ENCODE assay signal across 12 cellular contexts in genomic region chr3:129112308-129113052, GRCh38. TPM values are rescaled to one million over a fixed set of nuclear protein-coding genes. Genes with fewer than 3 reads are reported as not detected.
A peak's percentile ranks its signal among the peaks of the same experiment; 100 is the strongest.
DNase-seq lines count a peak whose midpoint lies in the region; ATAC-seq and TF ChIP-seq lines count a peak whose summit lies in the region.
"Had no signal": no experiment of that assay in that cellular context is flagged by ENCODE, and none has a peak within 500 bp of the region (broad histone marks: within the 10 kb centered on the region; RNA-seq: fewer than 3 reads in every experiment).

No MANE protein-coding gene starts in this region.

- TF ChIP-seq POLR2A in NB4 (IDR thresholded peaks at IDR 0.05; ENCODE audit: extremely low read depth, insufficient read length) (no peak), body of pancreas (IDR thresholded peaks at IDR 0.05) (no peak)

- peak overlapping the region; percentile 44 for H3K27ac ChIP-seq in naive thymus-derived CD4-positive, alpha-beta T cell (ENCODE audit: low read depth, low read length)
- no peak overlapping the region for H3K27ac ChIP-seq in body of pancreas
- H3K27ac ChIP-seq: left lung had no signal

- intact Hi-C loops in activated CD4-positive, alpha-beta T cell treated with anti-CD3 and anti-CD28 coated beads for 36 hours (cut with DNase I, micrococcal nuclease) = no loop called here
- intact Hi-C loops in naive thymus-derived CD4-positive, alpha-beta T cell (cut with micrococcal nuclease) = loop anchor here in 1 of 2 donors (1.0 kb wide), 2 partner anchors 8 to 12 kb away; no protein-coding TSS in a partner anchor
- intact Hi-C loops in body of pancreas (cut with DNase I) = no loop called here

- no peaks in the 10 kb centered on the region for H3K9me3 ChIP-seq in naive thymus-derived CD4-positive, alpha-beta T cell (ENCODE audit: control insufficient read depth in 2 of 3, low read length in 3 of 3)
- H3K9me3 ChIP-seq in body of pancreas = no peaks in the 10 kb centered on the region
- H3K9me3 ChIP-seq: A549, left lung had no signal

- H3K36me3 ChIP-seq in naive thymus-derived CD4-positive, alpha-beta T cell (ENCODE audit: control insufficient read depth in 2 of 3, insufficient read depth in 3 of 3, low read length in 3 of 3) = peaks cover 0 to 28% (median under 1%) of the 10 kb centered on the region in 3 experiments
- H3K36me3 ChIP-seq in body of pancreas (replicated peaks in 1 of 2; ENCODE audit: insufficient read depth in 1 of 2, low read depth in 2 of 2) (peaks cover 0 to 3% of the 10 kb centered on the region in 2 donors), H7 (replicated peaks; ENCODE audit: control insufficient read depth, insufficient read depth, low read length) (no peaks in the 10 kb centered on the region; the same call in none of the 2 replicates)

- H3K4me3 ChIP-seq in NB4 (ENCODE audit: low read depth, low read length) = no peak overlapping the region
- H3K4me3 ChIP-seq in naive thymus-derived CD4-positive, alpha-beta T cell (ENCODE audit: low read length) = no peak overlapping the region
- H3K4me3 ChIP-seq in body of pancreas = no peak overlapping the region
- H3K4me3 ChIP-seq in H7 (ENCODE audit: insufficient read depth, low read depth, low read length) = no peak overlapping the region
- H3K4me3 ChIP-seq: A549, left lung had no signal

- peaks cover 69% of the 10 kb centered on the region for H3K36me3 Mint-ChIP-seq in activated CD4-positive, alpha-beta T cell treated with anti-CD3 and anti-CD28 coated beads for 36 hours (ENCODE audit: low read depth)
- peaks cover 32 to 73% of the 10 kb centered on the region in 2 donors for H3K36me3 Mint-ChIP-seq in activated naive CD4-positive, alpha-beta T cell treated with anti-CD3 and anti-CD28 coated beads, Interleukin-2, amount 50 U/mL, for 72 hours
- peaks cover 6 to 51% (median 35%) of the 10 kb centered on the region in 5 donors for H3K36me3 Mint-ChIP-seq in naive thymus-derived CD4-positive, alpha-beta T cell

- H3K4me3 Mint-ChIP-seq in activated CD4-positive, alpha-beta T cell treated with anti-CD3 and anti-CD28 coated beads for 36 hours = peak overlapping the region; percentile 52
- H3K4me3 Mint-ChIP-seq in naive thymus-derived CD4-positive, alpha-beta T cell = peak overlapping the region; percentile 47 to 80 (median 60)
- H3K4me3 Mint-ChIP-seq: IgD-negative memory B cell had no signal

- H3K27me3 ChIP-seq in naive thymus-derived CD4-positive, alpha-beta T cell (ENCODE audit: control insufficient read depth in 2 of 2, insufficient read depth in 2 of 2, low read length in 2 of 2) = no peaks in the 10 kb centered on the region
- H3K27me3 ChIP-seq in body of pancreas (no peaks in the 10 kb centered on the region), H7 (ENCODE audit: control insufficient read depth, insufficient read depth, low read length) (no peaks in the 10 kb centered on the region)
- H3K27me3 ChIP-seq: left lung had no signal

- DNase-seq in activated CD4-positive, alpha-beta T cell treated with anti-CD3 and anti-CD28 coated beads for 36 hours = peak; percentile 82
- no peak for DNase-seq in activated CD4-positive, alpha-beta T cell treated with anti-CD3 and anti-CD28 coated beads, Interleukin-2, amount 50 U/mL, for 4 hours
- DNase-seq in NB4 (ENCODE audit: low read depth) = peak; percentile 89
- DNase-seq in activated naive CD4-positive, alpha-beta T cell treated with anti-CD3 and anti-CD28 coated beads, Interleukin-2, amount 50 U/mL, for 72 hours (ENCODE audit: low spot score in 2 of 2) = peak; percentile 45 to 76
- peak in 3 of 9 donors; percentile 18 to 53 (median 26) for DNase-seq in naive thymus-derived CD4-positive, alpha-beta T cell
- DNase-seq in body of pancreas = no peak
- DNase-seq in H7 = no peak
- DNase-seq: left lung, NCI-H446 had no signal

- peak; percentile 86 for ATAC-seq in activated CD4-positive, alpha-beta T cell treated with anti-CD3 and anti-CD28 coated beads for 36 hours
- ATAC-seq in activated naive CD4-positive, alpha-beta T cell treated with anti-CD3 and anti-CD28 coated beads, Interleukin-2, amount 50 U/mL, for 72 hours = peak; percentile 90 to 94
- peak; percentile 74 for ATAC-seq in naive thymus-derived CD4-positive, alpha-beta T cell
- no peak for ATAC-seq in GM19455 (IDR thresholded peaks at IDR 0.05; ENCODE audit: unreplicated experiment)
- no peak for ATAC-seq in body of pancreas
- ATAC-seq: A549, left lung had no signal

- no peaks in the 10 kb centered on the region for H3K9me3 Mint-ChIP-seq in activated CD4-positive, alpha-beta T cell treated with anti-CD3 and anti-CD28 coated beads for 36 hours (ENCODE audit: low read depth)
- H3K9me3 Mint-ChIP-seq in activated naive CD4-positive, alpha-beta T cell treated with anti-CD3 and anti-CD28 coated beads, Interleukin-2, amount 50 U/mL, for 72 hours = no peaks in the 10 kb centered on the region
- H3K9me3 Mint-ChIP-seq in naive thymus-derived CD4-positive, alpha-beta T cell = no peaks in the 10 kb centered on the region
- H3K9me3 Mint-ChIP-seq: IgD-negative memory B cell had no signal

- peaks cover 8 to 78% of the 10 kb centered on the region in 2 donors for H3K4me1 ChIP-seq in naive thymus-derived CD4-positive, alpha-beta T cell (ENCODE audit: control insufficient read depth in 2 of 2, insufficient read depth in 2 of 2, low read length in 2 of 2)
- H3K4me1 ChIP-seq in body of pancreas = peaks cover 16% of the 10 kb centered on the region

- TF ChIP-seq CTCF in NB4 (IDR thresholded peaks at IDR 0.05; ENCODE audit: low read depth, low read length) (no peak), body of pancreas (IDR thresholded peaks at IDR 0.05) (no peak)

- H3K27ac Mint-ChIP-seq in activated CD4-positive, alpha-beta T cell treated with anti-CD3 and anti-CD28 coated beads for 36 hours = peak overlapping the region; percentile 96
- peak overlapping the region; percentile 96 to 99 for H3K27ac Mint-ChIP-seq in activated naive CD4-positive, alpha-beta T cell treated with anti-CD3 and anti-CD28 coated beads, Interleukin-2, amount 50 U/mL, for 72 hours
- peak overlapping the region; percentile 44 to 97 (median 91) for H3K27ac Mint-ChIP-seq in naive thymus-derived CD4-positive, alpha-beta T cell
- H3K27ac Mint-ChIP-seq: IgD-negative memory B cell had no signal

- POLR2A ChIA-PET in activated CD4-positive, alpha-beta T cell treated with anti-CD3 and anti-CD28 coated beads for 36 hours (lab: Charles Lee) = no interaction called here
- POLR2A ChIA-PET in naive thymus-derived CD4-positive, alpha-beta T cell (lab: Charles Lee) = interaction anchor here (0.5 to 8.6 kb wide), 6 partner anchors 8 to 71 kb away, joined by 3 to 111 read pairs (median 5); partner anchors contain the start of genes CNBP and RAB43

- CTCF ChIA-PET in activated CD4-positive, alpha-beta T cell treated with anti-CD3 and anti-CD28 coated beads for 36 hours (lab: Charles Lee) = interaction anchor here (0.6 to 2.2 kb wide), 4 partner anchors 59 to 817 kb away, joined by 3 to 10 read pairs (median 4); no protein-coding TSS in a partner anchor
- CTCF ChIA-PET in naive thymus-derived CD4-positive, alpha-beta T cell (lab: Charles Lee) = interaction anchor here (1.1 to 1.2 kb wide), 2 partner anchors 95 to 134 kb away, joined by 3 read pairs; no protein-coding TSS in a partner anchor

- H3K27me3 Mint-ChIP-seq in activated CD4-positive, alpha-beta T cell treated with anti-CD3 and anti-CD28 coated beads for 36 hours = no peaks in the 10 kb centered on the region
- no peaks in the 10 kb centered on the region for H3K27me3 Mint-ChIP-seq in naive thymus-derived CD4-positive, alpha-beta T cell
- H3K27me3 Mint-ChIP-seq: IgD-negative memory B cell had no signal

- peaks cover 82% of the 10 kb centered on the region for H3K4me1 Mint-ChIP-seq in activated CD4-positive, alpha-beta T cell treated with anti-CD3 and anti-CD28 coated beads for 36 hours
- peaks cover 45 to 92% (median 81%) of the 10 kb centered on the region in 7 donors for H3K4me1 Mint-ChIP-seq in naive thymus-derived CD4-positive, alpha-beta T cell

- WGBS in body of pancreas, 2 donors = 69 to 86% methylated on average over 3 of the region's 3 CpGs

RNA-seq across cellular contexts. Expression of gene RAB43, which starts 9.1 kb away (rescaled TPM):
- 10 to 100 TPM; 32.1 to 51.8 TPM for total RNA-seq in activated CD4-positive, alpha-beta T cell treated with anti-CD3 and anti-CD28 coated beads for 36 hours
- total RNA-seq in activated naive CD4-positive, alpha-beta T cell treated with anti-CD3 and anti-CD28 coated beads, Interleukin-2, amount 50 U/mL, for 72 hours = 10 to 100 TPM; 57.4 to 64.1 TPM
- total RNA-seq in naive thymus-derived CD4-positive, alpha-beta T cell = 100 to 1,000 TPM in 2 of 5 experiments, 10 to 100 TPM in 3; 58.6 to 122 (median 72.8) TPM
- polyA plus RNA-seq in naive thymus-derived CD4-positive, alpha-beta T cell = 10 to 100 TPM; 27.2 to 56.0 TPM
- total RNA-seq in body of pancreas = 10 to 100 TPM in 1 of 2 donors, 1 to 10 TPM in 1; 6.6 to 10.1 TPM
- total RNA-seq in H7 (2014; rRNA removed; shearing (Covaris generic)) = 31.9 and 39.4 TPM in 2 replicates

RNA-seq across cellular contexts. Expression of gene ISY1, which starts 48.4 kb away (rescaled TPM):
- 10 to 100 TPM; 44.9 to 65.5 TPM for total RNA-seq in activated CD4-positive, alpha-beta T cell treated with anti-CD3 and anti-CD28 coated beads for 36 hours
- 10 to 100 TPM; 69.9 to 84.0 TPM for total RNA-seq in activated naive CD4-positive, alpha-beta T cell treated with anti-CD3 and anti-CD28 coated beads, Interleukin-2, amount 50 U/mL, for 72 hours
- 10 to 100 TPM; 27.6 to 65.1 (median 37.4) TPM for total RNA-seq in naive thymus-derived CD4-positive, alpha-beta T cell
- polyA plus RNA-seq in naive thymus-derived CD4-positive, alpha-beta T cell = 100 to 1,000 TPM; 115 to 130 TPM
- total RNA-seq in body of pancreas = 10 to 100 TPM in 1 of 2 donors, 1 to 10 TPM in 1; 9.3 to 12.5 TPM
- total RNA-seq in H7 (2014; rRNA removed; shearing (Covaris generic)) = 24.1 and 26.2 TPM in 2 replicates

RNA-seq across cellular contexts. Expression of gene GP9, which starts 51.9 kb away (rescaled TPM):
- total RNA-seq in activated CD4-positive, alpha-beta T cell treated with anti-CD3 and anti-CD28 coated beads for 36 hours = not detected
- total RNA-seq in activated naive CD4-positive, alpha-beta T cell treated with anti-CD3 and anti-CD28 coated beads, Interleukin-2, amount 50 U/mL, for 72 hours = not detected
- total RNA-seq in naive thymus-derived CD4-positive, alpha-beta T cell = 1 to 10 TPM in 1 of 5 experiments, not detected in 4; 2.5 TPM
- not detected for polyA plus RNA-seq in naive thymus-derived CD4-positive, alpha-beta T cell
- not detected for total RNA-seq in body of pancreas
- not detected in 2 replicates for total RNA-seq in H7 (2014; rRNA removed; shearing (Covaris generic))
- polyA plus RNA-seq: A549 had no signal

Comparison
In these comparisons a context has a peak if more than half of its experiments do, and no peak if none do; other contexts are left out.
1. DNase-seq: peak in activated CD4-positive, alpha-beta T cell treated with anti-CD3 and anti-CD28 coated beads for 36 hours (single experiment), NB4 (single experiment) and activated naive CD4-positive, alpha-beta T cell treated with anti-CD3 and anti-CD28 coated beads, Interleukin-2, amount 50 U/mL, for 72 hours (2 of 2); none in activated CD4-positive, alpha-beta T cell treated with anti-CD3 and anti-CD28 coated beads, Interleukin-2, amount 50 U/mL, for 4 hours (0 of 2), body of pancreas (0 of 4) and H7 (single experiment).
2. ATAC-seq: peak in activated CD4-positive, alpha-beta T cell treated with anti-CD3 and anti-CD28 coated beads for 36 hours (single experiment), activated naive CD4-positive, alpha-beta T cell treated with anti-CD3 and anti-CD28 coated beads, Interleukin-2, amount 50 U/mL, for 72 hours (2 of 2) and naive thymus-derived CD4-positive, alpha-beta T cell (single experiment); none in GM19455 (single experiment) and body of pancreas (single experiment).
3. Peak in every context shown above with its lines, with median percentiles within 50 percentile points of each other: H3K27ac Mint-ChIP-seq.